In genomic region chr7:75092892-75093249, GRCh38 we compare ENCODE assay signal across 8 cellular contexts. TPM values are rescaled to one million over a fixed set of nuclear protein-coding genes. Genes with fewer than 3 reads are reported as not detected.
A peak's percentile ranks its signal among the peaks of the same experiment; 100 is the strongest.
DNase-seq lines count a peak whose midpoint lies in the region; ATAC-seq, FAIRE-seq and TF ChIP-seq lines count a peak whose summit lies in the region.
"Not testable (repeated sequence)": the region's sequence is repeated elsewhere in the genome, so short reads cannot be mapped to it uniquely, and the experiment has no call there.

No MANE protein-coding gene starts in this region.

- not testable (repeated sequence) for H3K9me3 ChIP-seq in skeletal muscle tissue (ENCODE audit: control insufficient read depth in 3 of 3, low read length in 3 of 3); thymus (ENCODE audit: control insufficient read depth)

- not testable (repeated sequence) for H3K27ac Mint-ChIP-seq in activated CD4-positive, alpha-beta memory T cell treated with anti-CD3 and anti-CD28 coated beads, Interleukin-2, amount 10 ng/mL, durations not matched to agents 7 days and 5 days

- not testable (repeated sequence) for TF ChIP-seq CTCF in bronchial epithelial cell (IDR thresholded peaks at IDR 0.05; ENCODE audit: insufficient read depth, low read length, severe bottlenecking); kidney epithelial cell (IDR thresholded peaks at IDR 0.05; ENCODE audit: insufficient read depth, low read length, poor library complexity, severe bottlenecking)

- POLR2A ChIA-PET in activated CD4-positive, alpha-beta memory T cell treated with anti-CD3 and anti-CD28 coated beads, Interleukin-2, amount 10 ng/mL, durations not matched to agents 7 days and 5 days (lab: Charles Lee), result not testable (repeated sequence)

- H3K9me3 Mint-ChIP-seq in activated CD4-positive, alpha-beta memory T cell treated with anti-CD3 and anti-CD28 coated beads, Interleukin-2, amount 10 ng/mL, durations not matched to agents 7 days and 5 days, result not testable (repeated sequence)

- peak overlapping the region in 2 of 3 donors; percentile 53 to 70 for H3K9ac ChIP-seq in skeletal muscle tissue (ENCODE audit: low read depth in 1 of 3, low read length in 3 of 3)

- H3K27ac ChIP-seq in skeletal muscle tissue (ENCODE audit: low read depth, low read length) (peak overlapping the region; percentile 82), thymus (ENCODE audit: low read depth) (peak overlapping the region; percentile 98)

- H3K4me3 ChIP-seq in bronchial epithelial cell (ENCODE audit: low read depth, low read length) (peak overlapping the region; percentile 38), kidney epithelial cell (ENCODE audit: low read depth, low read length) (peak overlapping the region; percentile 40), skeletal muscle tissue (ENCODE audit: low read length in 3 of 3) (peak overlapping the region in 2 of 3 donors; percentile 27 to 58), thymus (ENCODE audit: low read length) (peak overlapping the region; percentile 56)

- H3K27me3 ChIP-seq in bronchial epithelial cell (ENCODE audit: control insufficient read depth, insufficient read depth, low read length); kidney epithelial cell (ENCODE audit: control insufficient read depth, insufficient read depth, low read length); skeletal muscle tissue (ENCODE audit: control insufficient read depth in 3 of 3, insufficient read depth in 3 of 3, low read length in 3 of 3); thymus (ENCODE audit: control insufficient read depth, insufficient read depth): not testable (repeated sequence)

- DNase-seq in activated CD4-positive, alpha-beta memory T cell treated with anti-CD3 and anti-CD28 coated beads, Interleukin-2, amount 10 ng/mL, durations not matched to agents 7 days and 5 days, result peak; percentile 92
- DNase-seq in bronchial epithelial cell (ENCODE audit: low read depth); kidney epithelial cell (ENCODE audit: low read depth): not testable (repeated sequence)

- not testable (repeated sequence) for H3K4me3 Mint-ChIP-seq in activated CD4-positive, alpha-beta memory T cell treated with anti-CD3 and anti-CD28 coated beads, Interleukin-2, amount 10 ng/mL, durations not matched to agents 7 days and 5 days

- CTCF ChIA-PET in activated CD4-positive, alpha-beta memory T cell treated with anti-CD3 and anti-CD28 coated beads, Interleukin-2, amount 10 ng/mL, durations not matched to agents 7 days and 5 days (lab: Charles Lee), result not testable (repeated sequence)

- H3K36me3 Mint-ChIP-seq in activated CD4-positive, alpha-beta memory T cell treated with anti-CD3 and anti-CD28 coated beads, Interleukin-2, amount 10 ng/mL, durations not matched to agents 7 days and 5 days (ENCODE audit: low read depth), result not testable (repeated sequence)

- ATAC-seq in GM18517 (IDR thresholded peaks at IDR 0.05; ENCODE audit: unreplicated experiment), result peak; percentile 97
- ATAC-seq in HG02571 (IDR thresholded peaks at IDR 0.05; ENCODE audit: unreplicated experiment), result peak; percentile 97

- FAIRE-seq in bronchial epithelial cell (lab: Jason Lieb, UNC), result not testable (repeated sequence)

- not testable (repeated sequence) for H3K4me1 ChIP-seq in skeletal muscle tissue (ENCODE audit: control insufficient read depth in 3 of 3, insufficient read depth in 3 of 3, low read length in 3 of 3); thymus (ENCODE audit: control insufficient read depth, insufficient read depth, low read length)

- TF ChIP-seq EP300 in Ishikawa (IDR thresholded peaks at IDR 0.05; ENCODE audit: borderline replicate concordance), result not testable (repeated sequence)

- not testable (repeated sequence) for H3K27me3 Mint-ChIP-seq in activated CD4-positive, alpha-beta memory T cell treated with anti-CD3 and anti-CD28 coated beads, Interleukin-2, amount 10 ng/mL, durations not matched to agents 7 days and 5 days

- TF ChIP-seq RAD21 in Ishikawa (IDR thresholded peaks at IDR 0.05; ENCODE audit: low read depth), result not testable (repeated sequence)

- 2% methylated on average over 20 of the region's 41 CpGs for WGBS in thymus

- H3K36me3 ChIP-seq in bronchial epithelial cell (ENCODE audit: control insufficient read depth, insufficient read depth, low read length); kidney epithelial cell (ENCODE audit: control insufficient read depth, insufficient read depth, low read length); skeletal muscle tissue (ENCODE audit: control insufficient read depth in 3 of 3, insufficient read depth in 3 of 3, low read length in 3 of 3); thymus (ENCODE audit: control insufficient read depth, insufficient read depth): not testable (repeated sequence)

- not testable (repeated sequence) for H3K4me1 Mint-ChIP-seq in activated CD4-positive, alpha-beta memory T cell treated with anti-CD3 and anti-CD28 coated beads, Interleukin-2, amount 10 ng/mL, durations not matched to agents 7 days and 5 days

TF ChIP-seq in Ishikawa, 13 proteins besides CTCF, POLR2A, EP300 and RAD21:
- peak; percentile 32; the same call in 1 of the 2 replicates for TF ChIP-seq USF1 (IDR thresholded peaks at IDR 0.05)
TF ChIP-seq in Ishikawa: peak in this region for 1; not testable (repeated sequence) for 12.

RNA-seq across cellular contexts. Expression of gene GTF2IRD2B, which starts 0.5 kb away (rescaled TPM):
- total RNA-seq in activated CD4-positive, alpha-beta memory T cell treated with anti-CD3 and anti-CD28 coated beads, Interleukin-2, amount 10 ng/mL, durations not matched to agents 7 days and 5 days, result 10 to 100 TPM in 1 of 2 experiments, 1 to 10 TPM in 1; 9.8 to 14.7 TPM
- total RNA-seq in bronchial epithelial cell (9.7 and 12.7 TPM in 2 replicates), kidney epithelial cell (26.3 and 29.0 TPM in 2 replicates), skeletal muscle tissue (38.1 TPM)
- polyA plus RNA-seq in thymus, result 21.3 TPM

RNA-seq across cellular contexts. Expression of gene RCC1L, which starts 19.3 kb away (rescaled TPM):
- total RNA-seq in activated CD4-positive, alpha-beta memory T cell treated with anti-CD3 and anti-CD28 coated beads, Interleukin-2, amount 10 ng/mL, durations not matched to agents 7 days and 5 days, result 10 to 100 TPM; 32.4 to 33.8 TPM
- total RNA-seq in bronchial epithelial cell, result 42.9 and 60.2 TPM in 2 replicates
- 42.4 TPM in 2 replicates for total RNA-seq in kidney epithelial cell
- 28.7 TPM for total RNA-seq in skeletal muscle tissue
- polyA plus RNA-seq in thymus, result 22.9 TPM
